Comparison of ENCODE assay signal across 1 cellular context in the genomic region with DNA sequence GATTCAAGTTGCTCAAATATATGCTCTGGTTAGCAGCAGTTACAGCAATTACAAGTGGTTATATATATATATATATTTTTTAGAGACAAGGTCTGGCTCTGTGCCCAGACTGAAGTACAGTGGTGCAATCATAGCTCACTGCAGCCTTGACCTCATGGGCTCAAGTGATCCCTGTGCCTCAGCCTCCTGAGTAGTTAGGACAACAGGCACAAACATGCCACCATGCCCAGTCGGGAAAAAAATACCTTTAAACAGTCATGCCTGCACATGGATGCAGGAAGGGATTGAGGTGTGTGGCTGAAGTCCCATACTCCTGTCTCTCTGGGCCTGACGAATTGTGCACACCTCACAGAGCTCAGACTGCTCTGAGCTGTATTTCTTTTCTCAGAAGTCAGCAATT.
TF ChIP-seq lines count a peak whose summit lies in the region.

No MANE protein-coding gene starts in this region.

TF ChIP-seq in HepG2, 621 proteins besides CTCF, POLR2A, EP300 and RAD21 (continued from another document):
- TF ChIP-seq, protein P1, sequence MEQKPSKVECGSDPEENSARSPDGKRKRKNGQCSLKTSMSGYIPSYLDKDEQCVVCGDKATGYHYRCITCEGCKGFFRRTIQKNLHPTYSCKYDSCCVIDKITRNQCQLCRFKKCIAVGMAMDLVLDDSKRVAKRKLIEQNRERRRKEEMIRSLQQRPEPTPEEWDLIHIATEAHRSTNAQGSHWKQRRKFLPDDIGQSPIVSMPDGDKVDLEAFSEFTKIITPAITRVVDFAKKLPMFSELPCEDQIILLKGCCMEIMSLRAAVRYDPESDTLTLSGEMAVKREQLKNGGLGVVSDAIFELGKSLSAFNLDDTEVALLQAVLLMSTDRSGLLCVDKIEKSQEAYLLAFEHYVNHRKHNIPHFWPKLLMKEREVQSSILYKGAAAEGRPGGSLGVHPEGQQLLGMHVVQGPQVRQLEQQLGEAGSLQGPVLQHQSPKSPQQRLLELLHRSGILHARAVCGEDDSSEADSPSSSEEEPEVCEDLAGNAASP (CRISPR knock-in tag; IDR thresholded peaks at IDR 0.05; ENCODE audit: borderline replicate concordance) = peak; percentile 89; the same call in 1 of the 2 replicates
- peak; percentile 65 for TF ChIP-seq HDAC2 (CRISPR knock-in tag; IDR thresholded peaks at IDR 0.05)
- TF ChIP-seq ZNF614 (CRISPR knock-in tag; IDR thresholded peaks at IDR 0.05; ENCODE audit: borderline replicate concordance) = peak; percentile 76; the same call in 1 of the 2 replicates
- TF ChIP-seq HOXA5 (CRISPR knock-in tag; IDR thresholded peaks at IDR 0.05) = 0 out of 2 replicates have a peak, but pooled peaks have one; percentile 33
- TF ChIP-seq FOXP1 (IDR thresholded peaks at IDR 0.05) = no peak
- peak; percentile 50 for TF ChIP-seq FOXP1 (CRISPR knock-in tag; IDR thresholded peaks at IDR 0.05)
- no peak for TF ChIP-seq ZNF446 (CRISPR knock-in tag; IDR thresholded peaks at IDR 0.05)
- TF ChIP-seq, protein P2, sequence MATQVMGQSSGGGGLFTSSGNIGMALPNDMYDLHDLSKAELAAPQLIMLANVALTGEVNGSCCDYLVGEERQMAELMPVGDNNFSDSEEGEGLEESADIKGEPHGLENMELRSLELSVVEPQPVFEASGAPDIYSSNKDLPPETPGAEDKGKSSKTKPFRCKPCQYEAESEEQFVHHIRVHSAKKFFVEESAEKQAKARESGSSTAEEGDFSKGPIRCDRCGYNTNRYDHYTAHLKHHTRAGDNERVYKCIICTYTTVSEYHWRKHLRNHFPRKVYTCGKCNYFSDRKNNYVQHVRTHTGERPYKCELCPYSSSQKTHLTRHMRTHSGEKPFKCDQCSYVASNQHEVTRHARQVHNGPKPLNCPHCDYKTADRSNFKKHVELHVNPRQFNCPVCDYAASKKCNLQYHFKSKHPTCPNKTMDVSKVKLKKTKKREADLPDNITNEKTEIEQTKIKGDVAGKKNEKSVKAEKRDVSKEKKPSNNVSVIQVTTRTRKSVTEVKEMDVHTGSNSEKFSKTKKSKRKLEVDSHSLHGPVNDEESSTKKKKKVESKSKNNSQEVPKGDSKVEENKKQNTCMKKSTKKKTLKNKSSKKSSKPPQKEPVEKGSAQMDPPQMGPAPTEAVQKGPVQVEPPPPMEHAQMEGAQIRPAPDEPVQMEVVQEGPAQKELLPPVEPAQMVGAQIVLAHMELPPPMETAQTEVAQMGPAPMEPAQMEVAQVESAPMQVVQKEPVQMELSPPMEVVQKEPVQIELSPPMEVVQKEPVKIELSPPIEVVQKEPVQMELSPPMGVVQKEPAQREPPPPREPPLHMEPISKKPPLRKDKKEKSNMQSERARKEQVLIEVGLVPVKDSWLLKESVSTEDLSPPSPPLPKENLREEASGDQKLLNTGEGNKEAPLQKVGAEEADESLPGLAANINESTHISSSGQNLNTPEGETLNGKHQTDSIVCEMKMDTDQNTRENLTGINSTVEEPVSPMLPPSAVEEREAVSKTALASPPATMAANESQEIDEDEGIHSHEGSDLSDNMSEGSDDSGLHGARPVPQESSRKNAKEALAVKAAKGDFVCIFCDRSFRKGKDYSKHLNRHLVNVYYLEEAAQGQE (IDR thresholded peaks at IDR 0.05; ENCODE audit: borderline replicate concordance in 1 of 2, low read depth in 1 of 2, low read length in 2 of 2) = no peak
- TF ChIP-seq FOSL2 (CRISPR knock-in tag; IDR thresholded peaks at IDR 0.05) = peak; percentile 65
- TF ChIP-seq SAP130 (CRISPR knock-in tag; IDR thresholded peaks at IDR 0.05; ENCODE audit: low read depth) = peak; percentile 36; the same call in 1 of the 2 replicates
- TF ChIP-seq RFXANK (CRISPR knock-in tag; IDR thresholded peaks at IDR 0.05) = no peak
- TF ChIP-seq NFIC (IDR thresholded peaks at IDR 0.05; ENCODE audit: low read length) = peak; percentile 72
- peak; percentile 91 for TF ChIP-seq CEBPB (IDR thresholded peaks at IDR 0.05; ENCODE audit: borderline replicate concordance, low read depth, low read length)
- TF ChIP-seq GATAD1 (CRISPR knock-in tag; IDR thresholded peaks at IDR 0.05) = 0 out of 2 replicates have a peak, but pooled peaks have one; percentile 15
- TF ChIP-seq ZNF253 (CRISPR knock-in tag; IDR thresholded peaks at IDR 0.05; ENCODE audit: borderline replicate concordance) = 0 out of 2 replicates have a peak, but pooled peaks have one; percentile 37
- TF ChIP-seq SIX4 (CRISPR knock-in tag; IDR thresholded peaks at IDR 0.05) = no peak
- 0 out of 2 replicates have a peak, but pooled peaks have one; percentile 33 for TF ChIP-seq NR2C2 (CRISPR knock-in tag; IDR thresholded peaks at IDR 0.05; ENCODE audit: borderline replicate concordance)
- TF ChIP-seq MAFF (IDR thresholded peaks at IDR 0.05; ENCODE audit: low read depth, low read length) = peak; percentile 45
- TF ChIP-seq ZNF12 (CRISPR knock-in tag; IDR thresholded peaks at IDR 0.05) = 0 out of 2 replicates have a peak, but pooled peaks have one; percentile 19
- TF ChIP-seq KLF12 (CRISPR knock-in tag; IDR thresholded peaks at IDR 0.05; ENCODE audit: borderline replicate concordance) = no peak
- TF ChIP-seq ZC3H13 (CRISPR knock-in tag; IDR thresholded peaks at IDR 0.05) = no peak
- no peak for TF ChIP-seq ZNF629 (CRISPR knock-in tag; conservative IDR thresholded peaks at IDR 0.05)
- 0 out of 2 replicates have a peak, but pooled peaks have one; percentile 32 for TF ChIP-seq MIER3 (CRISPR knock-in tag; IDR thresholded peaks at IDR 0.05; ENCODE audit: borderline replicate concordance)
- peak; percentile 83 for TF ChIP-seq FOXO1 (CRISPR knock-in tag; IDR thresholded peaks at IDR 0.05)
- TF ChIP-seq, protein P3, sequence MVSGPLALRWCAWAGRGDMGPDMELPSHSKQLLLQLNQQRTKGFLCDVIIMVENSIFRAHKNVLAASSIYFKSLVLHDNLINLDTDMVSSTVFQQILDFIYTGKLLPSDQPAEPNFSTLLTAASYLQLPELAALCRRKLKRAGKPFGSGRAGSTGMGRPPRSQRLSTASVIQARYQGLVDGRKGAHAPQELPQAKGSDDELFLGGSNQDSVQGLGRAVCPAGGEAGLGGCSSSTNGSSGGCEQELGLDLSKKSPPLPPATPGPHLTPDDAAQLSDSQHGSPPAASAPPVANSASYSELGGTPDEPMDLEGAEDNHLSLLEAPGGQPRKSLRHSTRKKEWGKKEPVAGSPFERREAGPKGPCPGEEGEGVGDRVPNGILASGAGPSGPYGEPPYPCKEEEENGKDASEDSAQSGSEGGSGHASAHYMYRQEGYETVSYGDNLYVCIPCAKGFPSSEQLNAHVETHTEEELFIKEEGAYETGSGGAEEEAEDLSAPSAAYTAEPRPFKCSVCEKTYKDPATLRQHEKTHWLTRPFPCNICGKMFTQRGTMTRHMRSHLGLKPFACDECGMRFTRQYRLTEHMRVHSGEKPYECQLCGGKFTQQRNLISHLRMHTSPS (CRISPR knock-in tag; IDR thresholded peaks at IDR 0.05; ENCODE audit: low read depth) = peak; percentile 66; the same call in 1 of the 2 replicates
- TF ChIP-seq, protein P4, sequence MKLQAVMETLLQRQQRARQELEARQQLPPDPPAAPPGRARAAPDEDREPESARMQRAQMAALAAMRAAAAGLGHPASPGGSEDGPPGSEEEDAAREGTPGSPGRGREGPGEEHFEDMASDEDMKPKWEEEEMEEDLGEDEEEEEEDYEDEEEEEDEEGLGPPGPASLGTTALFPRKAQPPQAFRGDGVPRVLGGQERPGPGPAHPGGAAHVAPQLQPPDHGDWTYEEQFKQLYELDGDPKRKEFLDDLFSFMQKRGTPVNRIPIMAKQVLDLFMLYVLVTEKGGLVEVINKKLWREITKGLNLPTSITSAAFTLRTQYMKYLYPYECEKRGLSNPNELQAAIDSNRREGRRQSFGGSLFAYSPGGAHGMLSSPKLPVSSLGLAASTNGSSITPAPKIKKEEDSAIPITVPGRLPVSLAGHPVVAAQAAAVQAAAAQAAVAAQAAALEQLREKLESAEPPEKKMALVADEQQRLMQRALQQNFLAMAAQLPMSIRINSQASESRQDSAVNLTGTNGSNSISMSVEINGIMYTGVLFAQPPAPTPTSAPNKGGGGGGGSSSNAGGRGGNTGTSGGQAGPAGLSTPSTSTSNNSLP (IDR thresholded peaks at IDR 0.05; ENCODE audit: low read depth, low read length) = 0 out of 2 replicates have a peak, but pooled peaks have one; percentile 17
- TF ChIP-seq DPF2 (CRISPR knock-in tag; IDR thresholded peaks at IDR 0.05; ENCODE audit: borderline replicate concordance, low read depth) = 0 out of 2 replicates have a peak, but pooled peaks have one; percentile 36
